Comparison of ENCODE assay signal across 2 cellular contexts in the genomic region with DNA sequence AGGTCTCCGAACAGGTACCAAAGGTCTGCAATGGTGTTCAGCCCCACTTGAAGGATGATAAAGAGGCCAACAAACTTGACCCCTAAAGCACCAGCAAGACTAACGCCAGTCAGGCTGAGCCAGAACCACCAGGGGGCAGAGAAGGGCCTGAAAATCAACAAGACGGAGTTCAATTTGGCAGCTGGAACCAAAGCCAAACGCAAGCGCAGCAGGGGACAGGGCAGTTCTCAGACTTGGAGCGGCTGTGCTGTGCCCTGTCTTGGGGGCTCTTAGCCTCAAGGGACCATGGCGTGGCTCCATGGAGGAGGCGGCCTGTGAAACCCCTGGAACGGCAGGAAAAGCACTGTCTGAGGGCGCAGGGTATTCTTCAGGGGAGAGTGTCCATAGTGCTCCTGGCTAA.
TF ChIP-seq lines count a peak whose summit lies in the region.

No MANE protein-coding gene starts in this region.

TF ChIP-seq in GM12891, 5 proteins besides CTCF, POLR2A, EP300 and RAD21:
- TF ChIP-seq SPI1 (IDR thresholded peaks at IDR 0.05; ENCODE audit: low read depth, low read length) = no peak
- no peak for TF ChIP-seq POU2F2 (IDR thresholded peaks at IDR 0.05; ENCODE audit: low read depth, low read length)
- TF ChIP-seq PAX5 (IDR thresholded peaks at IDR 0.05; ENCODE audit: insufficient read depth, low read length, severe bottlenecking) = no peak
- TF ChIP-seq TAF1 (IDR thresholded peaks at IDR 0.05; ENCODE audit: low read depth, low read length) = no peak
- no peak for TF ChIP-seq POLR2AphosphoS5 (IDR thresholded peaks at IDR 0.05; ENCODE audit: low read depth, low read length)

TF ChIP-seq in HepG2, 621 proteins besides CTCF, POLR2A, EP300 and RAD21 (continues in another document):
- TF ChIP-seq SMC3 (IDR thresholded peaks at IDR 0.05; ENCODE audit: low read length) (peak; percentile 95), ZNF720 (CRISPR knock-in tag; IDR thresholded peaks at IDR 0.05) (no peak), MIXL1 (CRISPR knock-in tag; IDR thresholded peaks at IDR 0.05) (0 out of 2 replicates have a peak, but pooled peaks have one; percentile 30), CAMTA2 (CRISPR knock-in tag; IDR thresholded peaks at IDR 0.05; ENCODE audit: borderline replicate concordance) (no peak), STAG1 (CRISPR knock-in tag; IDR thresholded peaks at IDR 0.05) (peak; percentile 93), ZNF724P (CRISPR knock-in tag; IDR thresholded peaks at IDR 0.05; ENCODE audit: borderline replicate concordance) (no peak), GTF3A (CRISPR knock-in tag; conservative IDR thresholded peaks at IDR 0.05) (no peak), NR2F6 (IDR thresholded peaks at IDR 0.05) (peak; percentile 33; the same call in 1 of the 2 replicates), NR2F6 (CRISPR knock-in tag; IDR thresholded peaks at IDR 0.05) (peak; percentile 57; the same call in 1 of the 2 replicates), ZNF441 (CRISPR knock-in tag; IDR thresholded peaks at IDR 0.05; ENCODE audit: borderline replicate concordance) (0 out of 2 replicates have a peak, but pooled peaks have one; percentile 48), SALL1 (CRISPR knock-in tag; IDR thresholded peaks at IDR 0.05) (no peak), SP4 (CRISPR knock-in tag; IDR thresholded peaks at IDR 0.05) (0 out of 2 replicates have a peak, but pooled peaks have one; percentile 16), ZNF891 (CRISPR knock-in tag; IDR thresholded peaks at IDR 0.05) (peak; percentile 62; the same call in 1 of the 2 replicates), FOXK1 (CRISPR knock-in tag; IDR thresholded peaks at IDR 0.05; ENCODE audit: borderline replicate concordance, low read depth) (peak; percentile 44; the same call in 1 of the 2 replicates), FOXA3 (CRISPR knock-in tag; IDR thresholded peaks at IDR 0.05) (peak; percentile 70), RXRA (CRISPR knock-in tag; IDR thresholded peaks at IDR 0.05) (no peak), GATAD1 (CRISPR knock-in tag; IDR thresholded peaks at IDR 0.05) (0 out of 2 replicates have a peak, but pooled peaks have one; percentile 22), ATRX (CRISPR knock-in tag; IDR thresholded peaks at IDR 0.05; ENCODE audit: borderline replicate concordance) (no peak), MBNL3 (CRISPR knock-in tag; conservative IDR thresholded peaks at IDR 0.05) (no peak), JUND (CRISPR knock-in tag; IDR thresholded peaks at IDR 0.05) (no peak), ZNF224 (CRISPR knock-in tag; IDR thresholded peaks at IDR 0.05) (0 out of 2 replicates have a peak, but pooled peaks have one; percentile 47), ZNF20 (CRISPR knock-in tag; IDR thresholded peaks at IDR 0.05) (no peak)
- TF ChIP-seq, protein P1, sequence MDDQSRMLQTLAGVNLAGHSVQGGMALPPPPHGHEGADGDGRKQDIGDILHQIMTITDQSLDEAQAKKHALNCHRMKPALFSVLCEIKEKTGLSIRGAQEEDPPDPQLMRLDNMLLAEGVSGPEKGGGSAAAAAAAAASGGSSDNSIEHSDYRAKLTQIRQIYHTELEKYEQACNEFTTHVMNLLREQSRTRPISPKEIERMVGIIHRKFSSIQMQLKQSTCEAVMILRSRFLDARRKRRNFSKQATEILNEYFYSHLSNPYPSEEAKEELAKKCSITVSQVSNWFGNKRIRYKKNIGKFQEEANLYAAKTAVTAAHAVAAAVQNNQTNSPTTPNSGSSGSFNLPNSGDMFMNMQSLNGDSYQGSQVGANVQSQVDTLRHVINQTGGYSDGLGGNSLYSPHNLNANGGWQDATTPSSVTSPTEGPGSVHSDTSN (CRISPR knock-in tag; IDR thresholded peaks at IDR 0.05; ENCODE audit: borderline replicate concordance) = no peak
- TF ChIP-seq, protein P2, sequence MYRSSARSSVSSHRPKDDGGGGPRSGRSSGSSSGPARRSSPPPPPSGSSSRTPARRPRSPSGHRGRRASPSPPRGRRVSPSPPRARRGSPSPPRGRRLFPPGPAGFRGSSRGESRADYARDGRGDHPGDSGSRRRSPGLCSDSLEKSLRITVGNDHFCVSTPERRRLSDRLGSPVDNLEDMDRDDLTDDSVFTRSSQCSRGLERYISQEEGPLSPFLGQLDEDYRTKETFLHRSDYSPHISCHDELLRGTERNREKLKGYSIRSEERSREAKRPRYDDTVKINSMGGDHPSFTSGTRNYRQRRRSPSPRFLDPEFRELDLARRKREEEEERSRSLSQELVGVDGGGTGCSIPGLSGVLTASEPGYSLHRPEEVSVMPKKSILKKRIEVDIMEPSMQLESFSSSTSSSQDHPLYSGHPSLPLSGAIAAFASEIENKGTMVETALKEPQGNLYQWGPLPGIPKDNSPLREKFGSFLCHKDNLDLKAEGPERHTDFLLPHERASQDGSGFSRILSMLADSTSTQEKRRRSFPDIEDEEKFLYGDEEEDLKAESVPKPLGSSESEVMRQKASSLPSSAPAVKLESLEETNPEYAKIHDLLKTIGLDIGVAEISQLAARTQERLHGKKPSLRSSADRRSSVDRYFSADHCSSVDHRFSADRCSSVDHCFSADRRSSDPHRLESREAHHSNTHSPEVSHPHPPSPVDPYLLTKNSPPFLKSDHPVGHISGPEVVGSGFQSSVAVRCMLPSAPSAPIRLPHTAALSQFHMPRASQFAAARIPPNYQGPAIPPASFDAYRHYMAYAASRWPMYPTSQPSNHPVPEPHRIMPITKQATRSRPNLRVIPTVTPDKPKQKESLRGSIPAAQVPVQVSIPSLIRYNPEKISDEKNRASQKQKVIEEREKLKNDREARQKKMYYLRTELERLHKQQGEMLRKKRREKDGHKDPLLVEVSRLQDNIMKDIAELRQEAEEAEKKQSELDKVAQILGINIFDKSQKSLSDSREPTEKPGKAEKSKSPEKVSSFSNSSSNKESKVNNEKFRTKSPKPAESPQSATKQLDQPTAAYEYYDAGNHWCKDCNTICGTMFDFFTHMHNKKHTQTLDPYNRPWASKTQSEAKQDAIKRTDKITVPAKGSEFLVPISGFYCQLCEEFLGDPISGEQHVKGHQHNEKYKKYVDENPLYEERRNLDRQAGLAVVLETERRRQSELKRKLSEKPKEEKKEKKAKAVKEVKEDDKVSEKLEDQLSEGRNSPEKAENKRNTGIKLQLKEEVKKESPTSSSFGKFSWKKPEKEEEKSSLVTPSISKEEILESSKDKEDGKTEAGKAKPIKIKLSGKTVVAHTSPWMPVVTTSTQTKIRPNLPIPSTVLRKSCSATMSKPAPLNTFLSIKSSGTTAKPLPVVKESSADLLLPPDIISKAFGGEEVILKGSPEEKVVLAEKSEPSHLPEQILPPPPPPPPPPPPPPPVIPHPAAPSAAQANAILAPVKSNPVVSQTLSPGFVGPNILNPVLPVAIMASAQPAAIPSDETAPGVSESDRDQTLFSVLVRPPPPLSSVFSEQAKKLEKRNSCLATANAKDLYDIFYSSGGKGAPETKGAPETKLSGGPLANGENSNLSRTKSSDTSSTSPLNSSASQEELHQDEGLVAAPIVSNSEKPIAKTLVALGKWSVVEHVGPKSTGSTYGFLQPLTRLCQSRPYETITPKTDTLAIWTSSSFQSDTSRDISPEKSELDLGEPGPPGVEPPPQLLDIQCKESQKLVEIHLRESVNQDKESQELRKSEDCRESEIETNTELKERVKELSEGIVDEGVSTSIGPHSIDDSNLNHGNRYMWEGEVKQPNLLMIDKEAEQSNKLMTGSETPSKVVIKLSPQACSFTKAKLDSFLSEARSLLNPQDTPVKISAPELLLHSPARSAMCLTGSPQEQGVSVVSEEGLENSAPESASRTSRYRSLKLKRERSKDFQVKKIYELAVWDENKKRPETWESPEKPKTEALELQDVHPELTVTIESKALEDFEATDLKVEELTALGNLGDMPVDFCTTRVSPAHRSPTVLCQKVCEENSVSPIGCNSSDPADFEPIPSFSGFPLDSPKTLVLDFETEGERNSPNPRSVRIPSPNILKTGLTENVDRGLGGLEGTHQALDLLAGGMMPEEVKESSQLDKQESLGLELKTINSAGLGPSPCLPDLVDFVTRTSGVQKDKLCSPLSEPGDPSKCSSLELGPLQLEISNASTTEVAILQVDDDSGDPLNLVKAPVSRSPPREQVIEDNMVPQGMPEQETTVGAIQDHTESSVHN (CRISPR knock-in tag; IDR thresholded peaks at IDR 0.05) = no peak
- TF ChIP-seq, protein P3, sequence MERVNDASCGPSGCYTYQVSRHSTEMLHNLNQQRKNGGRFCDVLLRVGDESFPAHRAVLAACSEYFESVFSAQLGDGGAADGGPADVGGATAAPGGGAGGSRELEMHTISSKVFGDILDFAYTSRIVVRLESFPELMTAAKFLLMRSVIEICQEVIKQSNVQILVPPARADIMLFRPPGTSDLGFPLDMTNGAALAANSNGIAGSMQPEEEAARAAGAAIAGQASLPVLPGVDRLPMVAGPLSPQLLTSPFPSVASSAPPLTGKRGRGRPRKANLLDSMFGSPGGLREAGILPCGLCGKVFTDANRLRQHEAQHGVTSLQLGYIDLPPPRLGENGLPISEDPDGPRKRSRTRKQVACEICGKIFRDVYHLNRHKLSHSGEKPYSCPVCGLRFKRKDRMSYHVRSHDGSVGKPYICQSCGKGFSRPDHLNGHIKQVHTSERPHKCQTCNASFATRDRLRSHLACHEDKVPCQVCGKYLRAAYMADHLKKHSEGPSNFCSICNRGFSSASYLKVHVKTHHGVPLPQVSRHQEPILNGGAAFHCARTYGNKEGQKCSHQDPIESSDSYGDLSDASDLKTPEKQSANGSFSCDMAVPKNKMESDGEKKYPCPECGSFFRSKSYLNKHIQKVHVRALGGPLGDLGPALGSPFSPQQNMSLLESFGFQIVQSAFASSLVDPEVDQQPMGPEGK (CRISPR knock-in tag; IDR thresholded peaks at IDR 0.05) = no peak
- TF ChIP-seq, protein P4, sequence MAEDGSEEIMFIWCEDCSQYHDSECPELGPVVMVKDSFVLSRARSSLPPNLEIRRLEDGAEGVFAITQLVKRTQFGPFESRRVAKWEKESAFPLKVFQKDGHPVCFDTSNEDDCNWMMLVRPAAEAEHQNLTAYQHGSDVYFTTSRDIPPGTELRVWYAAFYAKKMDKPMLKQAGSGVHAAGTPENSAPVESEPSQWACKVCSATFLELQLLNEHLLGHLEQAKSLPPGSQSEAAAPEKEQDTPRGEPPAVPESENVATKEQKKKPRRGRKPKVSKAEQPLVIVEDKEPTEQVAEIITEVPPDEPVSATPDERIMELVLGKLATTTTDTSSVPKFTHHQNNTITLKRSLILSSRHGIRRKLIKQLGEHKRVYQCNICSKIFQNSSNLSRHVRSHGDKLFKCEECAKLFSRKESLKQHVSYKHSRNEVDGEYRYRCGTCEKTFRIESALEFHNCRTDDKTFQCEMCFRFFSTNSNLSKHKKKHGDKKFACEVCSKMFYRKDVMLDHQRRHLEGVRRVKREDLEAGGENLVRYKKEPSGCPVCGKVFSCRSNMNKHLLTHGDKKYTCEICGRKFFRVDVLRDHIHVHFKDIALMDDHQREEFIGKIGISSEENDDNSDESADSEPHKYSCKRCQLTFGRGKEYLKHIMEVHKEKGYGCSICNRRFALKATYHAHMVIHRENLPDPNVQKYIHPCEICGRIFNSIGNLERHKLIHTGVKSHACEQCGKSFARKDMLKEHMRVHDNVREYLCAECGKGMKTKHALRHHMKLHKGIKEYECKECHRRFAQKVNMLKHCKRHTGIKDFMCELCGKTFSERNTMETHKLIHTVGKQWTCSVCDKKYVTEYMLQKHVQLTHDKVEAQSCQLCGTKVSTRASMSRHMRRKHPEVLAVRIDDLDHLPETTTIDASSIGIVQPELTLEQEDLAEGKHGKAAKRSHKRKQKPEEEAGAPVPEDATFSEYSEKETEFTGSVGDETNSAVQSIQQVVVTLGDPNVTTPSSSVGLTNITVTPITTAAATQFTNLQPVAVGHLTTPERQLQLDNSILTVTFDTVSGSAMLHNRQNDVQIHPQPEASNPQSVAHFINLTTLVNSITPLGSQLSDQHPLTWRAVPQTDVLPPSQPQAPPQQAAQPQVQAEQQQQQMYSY (CRISPR knock-in tag; IDR thresholded peaks at IDR 0.05) = no peak
- TF ChIP-seq, protein P5, sequence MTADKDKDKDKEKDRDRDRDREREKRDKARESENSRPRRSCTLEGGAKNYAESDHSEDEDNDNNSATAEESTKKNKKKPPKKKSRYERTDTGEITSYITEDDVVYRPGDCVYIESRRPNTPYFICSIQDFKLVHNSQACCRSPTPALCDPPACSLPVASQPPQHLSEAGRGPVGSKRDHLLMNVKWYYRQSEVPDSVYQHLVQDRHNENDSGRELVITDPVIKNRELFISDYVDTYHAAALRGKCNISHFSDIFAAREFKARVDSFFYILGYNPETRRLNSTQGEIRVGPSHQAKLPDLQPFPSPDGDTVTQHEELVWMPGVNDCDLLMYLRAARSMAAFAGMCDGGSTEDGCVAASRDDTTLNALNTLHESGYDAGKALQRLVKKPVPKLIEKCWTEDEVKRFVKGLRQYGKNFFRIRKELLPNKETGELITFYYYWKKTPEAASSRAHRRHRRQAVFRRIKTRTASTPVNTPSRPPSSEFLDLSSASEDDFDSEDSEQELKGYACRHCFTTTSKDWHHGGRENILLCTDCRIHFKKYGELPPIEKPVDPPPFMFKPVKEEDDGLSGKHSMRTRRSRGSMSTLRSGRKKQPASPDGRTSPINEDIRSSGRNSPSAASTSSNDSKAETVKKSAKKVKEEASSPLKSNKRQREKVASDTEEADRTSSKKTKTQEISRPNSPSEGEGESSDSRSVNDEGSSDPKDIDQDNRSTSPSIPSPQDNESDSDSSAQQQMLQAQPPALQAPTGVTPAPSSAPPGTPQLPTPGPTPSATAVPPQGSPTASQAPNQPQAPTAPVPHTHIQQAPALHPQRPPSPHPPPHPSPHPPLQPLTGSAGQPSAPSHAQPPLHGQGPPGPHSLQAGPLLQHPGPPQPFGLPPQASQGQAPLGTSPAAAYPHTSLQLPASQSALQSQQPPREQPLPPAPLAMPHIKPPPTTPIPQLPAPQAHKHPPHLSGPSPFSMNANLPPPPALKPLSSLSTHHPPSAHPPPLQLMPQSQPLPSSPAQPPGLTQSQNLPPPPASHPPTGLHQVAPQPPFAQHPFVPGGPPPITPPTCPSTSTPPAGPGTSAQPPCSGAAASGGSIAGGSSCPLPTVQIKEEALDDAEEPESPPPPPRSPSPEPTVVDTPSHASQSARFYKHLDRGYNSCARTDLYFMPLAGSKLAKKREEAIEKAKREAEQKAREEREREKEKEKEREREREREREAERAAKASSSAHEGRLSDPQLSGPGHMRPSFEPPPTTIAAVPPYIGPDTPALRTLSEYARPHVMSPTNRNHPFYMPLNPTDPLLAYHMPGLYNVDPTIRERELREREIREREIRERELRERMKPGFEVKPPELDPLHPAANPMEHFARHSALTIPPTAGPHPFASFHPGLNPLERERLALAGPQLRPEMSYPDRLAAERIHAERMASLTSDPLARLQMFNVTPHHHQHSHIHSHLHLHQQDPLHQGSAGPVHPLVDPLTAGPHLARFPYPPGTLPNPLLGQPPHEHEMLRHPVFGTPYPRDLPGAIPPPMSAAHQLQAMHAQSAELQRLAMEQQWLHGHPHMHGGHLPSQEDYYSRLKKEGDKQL (CRISPR knock-in tag; IDR thresholded peaks at IDR 0.05; ENCODE audit: low read depth) = no peak
- TF ChIP-seq, protein P6, sequence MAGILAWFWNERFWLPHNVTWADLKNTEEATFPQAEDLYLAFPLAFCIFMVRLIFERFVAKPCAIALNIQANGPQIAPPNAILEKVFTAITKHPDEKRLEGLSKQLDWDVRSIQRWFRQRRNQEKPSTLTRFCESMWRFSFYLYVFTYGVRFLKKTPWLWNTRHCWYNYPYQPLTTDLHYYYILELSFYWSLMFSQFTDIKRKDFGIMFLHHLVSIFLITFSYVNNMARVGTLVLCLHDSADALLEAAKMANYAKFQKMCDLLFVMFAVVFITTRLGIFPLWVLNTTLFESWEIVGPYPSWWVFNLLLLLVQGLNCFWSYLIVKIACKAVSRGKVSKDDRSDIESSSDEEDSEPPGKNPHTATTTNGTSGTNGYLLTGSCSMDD (CRISPR knock-in tag; IDR thresholded peaks at IDR 0.05) = no peak
